In genomic region chr11:124835918-124836317, GRCh38 we compare ENCODE assay signal across 1 cellular context.
TF ChIP-seq lines count a peak whose summit lies in the region.

No MANE protein-coding gene starts in this region.

TF ChIP-seq in GM23338, 12 proteins besides CTCF, POLR2A, EP300 and RAD21 (continued from another document):
- no peak for TF ChIP-seq REST (IDR thresholded peaks at IDR 0.05; ENCODE audit: unreplicated experiment)
- no peak for TF ChIP-seq CREB1 (CRISPR knock-in tag; IDR thresholded peaks at IDR 0.05; ENCODE audit: low read depth)
- no peak for TF ChIP-seq ETS1 (IDR thresholded peaks at IDR 0.05)
- no peak for TF ChIP-seq POLR2AphosphoS5 (IDR thresholded peaks at IDR 0.05; ENCODE audit: low read depth)
- TF ChIP-seq EZH2phosphoT487 (IDR thresholded peaks at IDR 0.05; ENCODE audit: unreplicated experiment): no peak
- no peak for TF ChIP-seq NANOG (IDR thresholded peaks at IDR 0.05; ENCODE audit: borderline replicate concordance)
- TF ChIP-seq EZH2 (IDR thresholded peaks at IDR 0.05; ENCODE audit: low read depth, unreplicated experiment): no peak
- no peak for TF ChIP-seq STAT1 (IDR thresholded peaks at IDR 0.05; ENCODE audit: unreplicated experiment)
- TF ChIP-seq JUNB (IDR thresholded peaks at IDR 0.05; ENCODE audit: unreplicated experiment): no peak
- TF ChIP-seq, protein P1, sequence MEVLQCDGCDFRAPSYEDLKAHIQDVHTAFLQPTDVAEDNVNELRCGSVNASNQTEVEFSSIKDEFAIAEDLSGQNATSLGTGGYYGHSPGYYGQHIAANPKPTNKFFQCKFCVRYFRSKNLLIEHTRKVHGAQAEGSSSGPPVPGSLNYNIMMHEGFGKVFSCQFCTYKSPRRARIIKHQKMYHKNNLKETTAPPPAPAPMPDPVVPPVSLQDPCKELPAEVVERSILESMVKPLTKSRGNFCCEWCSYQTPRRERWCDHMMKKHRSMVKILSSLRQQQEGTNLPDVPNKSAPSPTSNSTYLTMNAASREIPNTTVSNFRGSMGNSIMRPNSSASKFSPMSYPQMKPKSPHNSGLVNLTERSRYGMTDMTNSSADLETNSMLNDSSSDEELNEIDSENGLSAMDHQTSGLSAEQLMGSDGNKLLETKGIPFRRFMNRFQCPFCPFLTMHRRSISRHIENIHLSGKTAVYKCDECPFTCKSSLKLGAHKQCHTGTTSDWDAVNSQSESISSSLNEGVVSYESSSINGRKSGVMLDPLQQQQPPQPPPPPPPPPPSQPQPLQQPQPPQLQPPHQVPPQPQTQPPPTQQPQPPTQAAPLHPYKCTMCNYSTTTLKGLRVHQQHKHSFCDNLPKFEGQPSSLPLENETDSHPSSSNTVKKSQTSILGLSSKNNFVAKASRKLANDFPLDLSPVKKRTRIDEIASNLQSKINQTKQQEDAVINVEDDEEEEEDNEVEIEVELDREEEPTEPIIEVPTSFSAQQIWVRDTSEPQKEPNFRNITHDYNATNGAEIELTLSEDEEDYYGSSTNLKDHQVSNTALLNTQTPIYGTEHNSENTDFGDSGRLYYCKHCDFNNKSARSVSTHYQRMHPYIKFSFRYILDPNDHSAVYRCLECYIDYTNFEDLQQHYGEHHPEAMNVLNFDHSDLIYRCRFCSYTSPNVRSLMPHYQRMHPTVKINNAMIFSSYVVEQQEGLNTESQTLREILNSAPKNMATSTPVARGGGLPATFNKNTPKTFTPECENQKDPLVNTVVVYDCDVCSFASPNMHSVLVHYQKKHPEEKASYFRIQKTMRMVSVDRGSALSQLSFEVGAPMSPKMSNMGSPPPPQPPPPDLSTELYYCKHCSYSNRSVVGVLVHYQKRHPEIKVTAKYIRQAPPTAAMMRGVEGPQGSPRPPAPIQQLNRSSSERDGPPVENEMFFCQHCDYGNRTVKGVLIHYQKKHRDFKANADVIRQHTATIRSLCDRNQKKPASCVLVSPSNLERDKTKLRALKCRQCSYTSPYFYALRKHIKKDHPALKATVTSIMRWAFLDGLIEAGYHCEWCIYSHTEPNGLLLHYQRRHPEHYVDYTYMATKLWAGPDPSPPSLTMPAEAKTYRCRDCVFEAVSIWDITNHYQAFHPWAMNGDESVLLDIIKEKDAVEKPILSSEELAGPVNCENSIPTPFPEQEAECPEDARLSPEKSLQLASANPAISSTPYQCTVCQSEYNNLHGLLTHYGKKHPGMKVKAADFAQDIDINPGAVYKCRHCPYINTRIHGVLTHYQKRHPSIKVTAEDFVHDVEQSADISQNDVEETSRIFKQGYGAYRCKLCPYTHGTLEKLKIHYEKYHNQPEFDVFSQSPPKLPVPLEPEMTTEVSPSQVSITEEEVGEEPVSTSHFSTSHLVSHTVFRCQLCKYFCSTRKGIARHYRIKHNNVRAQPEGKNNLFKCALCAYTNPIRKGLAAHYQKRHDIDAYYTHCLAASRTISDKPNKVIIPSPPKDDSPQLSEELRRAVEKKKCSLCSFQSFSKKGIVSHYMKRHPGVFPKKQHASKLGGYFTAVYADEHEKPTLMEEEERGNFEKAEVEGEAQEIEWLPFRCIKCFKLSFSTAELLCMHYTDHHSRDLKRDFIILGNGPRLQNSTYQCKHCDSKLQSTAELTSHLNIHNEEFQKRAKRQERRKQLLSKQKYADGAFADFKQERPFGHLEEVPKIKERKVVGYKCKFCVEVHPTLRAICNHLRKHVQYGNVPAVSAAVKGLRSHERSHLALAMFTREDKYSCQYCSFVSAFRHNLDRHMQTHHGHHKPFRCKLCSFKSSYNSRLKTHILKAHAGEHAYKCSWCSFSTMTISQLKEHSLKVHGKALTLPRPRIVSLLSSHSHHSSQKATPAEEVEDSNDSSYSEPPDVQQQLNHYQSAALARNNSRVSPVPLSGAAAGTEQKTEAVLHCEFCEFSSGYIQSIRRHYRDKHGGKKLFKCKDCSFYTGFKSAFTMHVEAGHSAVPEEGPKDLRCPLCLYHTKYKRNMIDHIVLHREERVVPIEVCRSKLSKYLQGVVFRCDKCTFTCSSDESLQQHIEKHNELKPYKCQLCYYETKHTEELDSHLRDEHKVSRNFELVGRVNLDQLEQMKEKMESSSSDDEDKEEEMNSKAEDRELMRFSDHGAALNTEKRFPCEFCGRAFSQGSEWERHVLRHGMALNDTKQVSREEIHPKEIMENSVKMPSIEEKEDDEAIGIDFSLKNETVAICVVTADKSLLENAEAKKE (CRISPR knock-in tag; IDR thresholded peaks at IDR 0.05): no peak
